24 cellular contexts compared by ENCODE assay signal in the genomic region with DNA sequence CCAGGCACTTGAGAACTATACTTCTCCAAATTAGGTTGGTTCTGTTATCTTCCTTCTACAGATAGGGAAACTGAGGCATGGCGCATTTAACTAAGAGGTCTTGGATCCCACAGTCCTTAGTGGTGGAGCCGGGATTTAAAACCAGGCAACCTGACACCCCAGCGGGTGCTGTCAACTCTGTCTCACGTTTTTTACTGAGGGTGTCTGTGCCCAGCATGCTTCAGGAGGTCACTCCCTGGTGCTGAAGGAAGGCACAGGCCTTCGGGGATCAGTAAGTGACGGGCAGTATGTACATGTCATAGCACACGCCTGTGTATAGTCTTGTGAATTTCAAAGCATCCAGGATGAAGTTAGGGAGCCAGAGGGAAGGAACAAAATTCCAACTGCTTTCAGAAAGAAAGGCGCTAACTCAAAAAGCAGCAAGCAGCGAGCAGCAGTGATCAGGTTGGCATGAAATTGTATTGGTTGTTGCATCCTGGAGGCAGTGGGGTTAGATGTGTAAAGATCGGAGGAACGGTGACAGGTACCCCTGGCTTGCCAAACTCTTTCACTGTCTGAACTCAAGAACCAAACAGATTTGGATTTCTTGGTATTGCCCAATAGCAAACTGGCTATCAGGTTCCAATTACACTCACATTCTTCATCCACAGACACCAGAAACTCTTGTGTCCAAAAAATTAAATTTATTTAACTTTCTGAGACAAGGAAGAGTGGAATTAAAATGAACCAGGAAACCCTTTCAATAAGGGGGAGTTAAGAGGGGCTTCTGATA.
"Had no signal": no experiment of that assay in that cellular context is flagged by ENCODE, and none has a peak within 500 bp of the region (broad histone marks: within the 10 kb centered on the region; RNA-seq: fewer than 3 reads in every experiment).

No MANE protein-coding gene starts in this region.

- DNase-seq: activated CD4-positive, alpha-beta T cell treated with anti-CD3 and anti-CD28 coated beads, Interleukin-2, amount 50 U/mL, for 1 hour; activated CD8-positive, alpha-beta memory T cell treated with anti-CD3 and anti-CD28 coated beads, Interleukin-2, amount 50 U/mL, for 4 hours; activated CD8-positive, alpha-beta T cell treated with anti-CD3 and anti-CD28 coated beads, Interleukin-2, amount 10 ng/mL, durations not matched to agents 7 days and 5 days; activated T-cell treated with anti-CD3 and anti-CD28 coated beads, Interleukin-2, amount 50 U/mL, for 24 hours; amniotic stem cell; dorsolateral prefrontal cortex; effector memory CD8-positive, alpha-beta T cell; esophagus squamous epithelium; foreskin melanocyte; left lung; naive thymus-derived CD4-positive, alpha-beta T cell; retina; stimulated activated CD4-positive, alpha-beta T cell treated with anti-CD3 and anti-CD28 coated beads, Interleukin-4, amount 100 ng/mL, for 24 hours; stimulated activated naive CD4-positive, alpha-beta T cell treated with Interleukin-2 at 50 U/mL for 16 hours; SW 1271; T-helper 17 cell had no signal

- H3K9me3 Mint-ChIP-seq: activated T-cell treated with anti-CD3 and anti-CD28 coated beads, Interleukin-2, amount 50 U/mL, for 24 hours; activated T-helper 17 cell treated with anti-CD3 and anti-CD28 coated beads, Interleukin-2, amount 50 U/mL, for 72 hours; central memory CD8-positive, alpha-beta T cell; effector memory CD8-positive, alpha-beta T cell; naive thymus-derived CD4-positive, alpha-beta T cell had no signal

- H3K4me1 Mint-ChIP-seq: activated T-helper 17 cell treated with anti-CD3 and anti-CD28 coated beads, Interleukin-2, amount 50 U/mL, for 72 hours; central memory CD8-positive, alpha-beta T cell; neural crest cell; T-helper 17 cell had no signal

- H3K27ac ChIP-seq: breast epithelium, dorsolateral prefrontal cortex, esophagus squamous epithelium, left lung, thoracic aorta had no signal

- H3K27ac Mint-ChIP-seq: activated CD8-positive, alpha-beta T cell treated with anti-CD3 and anti-CD28 coated beads, Interleukin-2, amount 10 ng/mL, durations not matched to agents 7 days and 5 days; activated naive CD8-positive, alpha-beta T cell; activated T-cell treated with anti-CD3 and anti-CD28 coated beads, Interleukin-2, amount 50 U/mL, for 24 hours; activated T-helper 17 cell treated with anti-CD3 and anti-CD28 coated beads, Interleukin-2, amount 50 U/mL, for 72 hours; effector memory CD8-positive, alpha-beta T cell; naive thymus-derived CD4-positive, alpha-beta T cell; T-helper 17 cell; type B pancreatic cell had no signal

- H3K4me3 Mint-ChIP-seq: activated CD8-positive, alpha-beta T cell treated with anti-CD3 and anti-CD28 coated beads, Interleukin-2, amount 10 ng/mL, durations not matched to agents 7 days and 5 days; activated naive CD8-positive, alpha-beta T cell; activated T-cell treated with anti-CD3 and anti-CD28 coated beads, Interleukin-2, amount 50 U/mL, for 24 hours; activated T-helper 17 cell treated with anti-CD3 and anti-CD28 coated beads, Interleukin-2, amount 50 U/mL, for 72 hours; central memory CD8-positive, alpha-beta T cell; effector memory CD8-positive, alpha-beta T cell; naive thymus-derived CD4-positive, alpha-beta T cell; neural crest cell; T-helper 17 cell; type B pancreatic cell had no signal

- H3K4me1 ChIP-seq: breast epithelium, left lung had no signal

- ATAC-seq: activated CD8-positive, alpha-beta T cell treated with anti-CD3 and anti-CD28 coated beads, Interleukin-2, amount 10 ng/mL, durations not matched to agents 7 days and 5 days; activated T-helper 17 cell treated with anti-CD3 and anti-CD28 coated beads, Interleukin-2, amount 50 U/mL, for 72 hours; effector memory CD8-positive, alpha-beta T cell; left lung; naive thymus-derived CD4-positive, alpha-beta T cell; T-helper 17 cell had no signal

- H3K27me3 ChIP-seq: breast epithelium had no signal

- H3K36me3 ChIP-seq: breast epithelium, esophagus squamous epithelium, left lung, thoracic aorta had no signal

- H3K36me3 Mint-ChIP-seq: activated naive CD8-positive, alpha-beta T cell; naive thymus-derived CD4-positive, alpha-beta T cell; type B pancreatic cell had no signal

- H3K4me3 ChIP-seq: breast epithelium, dorsolateral prefrontal cortex, esophagus squamous epithelium, left lung, lung, thoracic aorta had no signal

- H3K9me3 ChIP-seq: breast epithelium, left lung, thoracic aorta had no signal
